8 cellular contexts compared by ENCODE assay signal in the genomic region with DNA sequence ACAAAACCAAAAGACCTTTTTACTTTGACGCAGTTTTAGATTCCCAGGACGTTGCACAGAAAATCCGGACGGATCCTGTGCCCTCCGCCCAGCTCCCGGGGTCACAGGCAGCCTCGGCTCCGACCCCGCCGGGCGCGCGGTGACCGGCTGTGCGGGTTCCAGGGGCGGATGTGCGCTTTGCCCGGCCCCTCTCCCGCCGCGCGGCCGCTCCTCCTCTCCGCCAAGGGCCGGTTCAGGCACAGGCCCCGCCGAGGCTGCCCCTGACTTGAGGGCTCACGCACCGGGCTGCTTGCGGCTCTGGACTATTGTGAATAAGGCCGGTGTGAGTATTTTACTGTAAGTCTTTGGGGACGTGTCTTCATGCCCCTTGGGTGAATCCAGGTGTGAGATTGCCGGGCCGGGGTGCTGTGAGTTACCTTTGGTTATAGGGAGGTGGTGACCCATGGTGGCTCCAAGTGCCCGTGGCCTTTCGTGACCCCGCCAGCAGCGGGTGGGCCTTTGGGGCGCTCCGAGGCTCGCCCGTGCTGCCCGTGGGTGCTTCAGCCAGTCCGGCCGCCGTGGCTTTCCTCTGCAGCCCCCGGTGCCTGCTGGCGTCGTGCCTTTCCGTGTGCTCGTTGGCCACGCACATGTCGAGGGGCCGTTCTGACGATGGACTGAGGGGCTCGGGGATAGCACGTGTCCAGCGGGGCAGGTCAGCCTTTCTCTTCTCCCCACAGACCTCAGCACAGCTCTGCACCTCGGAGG. TPM values are rescaled to one million over a fixed set of nuclear protein-coding genes. Genes with fewer than 3 reads are reported as not detected.
DNase-seq lines count a peak whose midpoint lies in the region; ATAC-seq lines count a peak whose summit lies in the region.

No MANE protein-coding gene starts in this region.

- H3K27ac Mint-ChIP-seq in activated T-helper 1 cell treated with anti-CD3 and anti-CD28 coated beads, Interleukin-12 subunit alpha, Interleukin-12 subunit beta, Interleukin-2, Interleukin-4 antibody, amounts not matched to agents 30 ng/mL and 10 ng/mL and 1 ng/mL, durations not matched to agents 14 hours and 24 hours and 36 hours, result peak overlapping the region; percentile 87
- peak overlapping the region; percentile 76 for H3K27ac Mint-ChIP-seq in stimulated activated memory B cell treated with anti-CD40 and anti-IgM and Interleukin-4, amounts not matched to agents 10 μg/mL and 1 μg/mL and 100 μg/mL, for 72 hours

- intact Hi-C loops in activated T-helper 1 cell treated with anti-CD3 and anti-CD28 coated beads, Interleukin-12 subunit alpha, Interleukin-12 subunit beta, Interleukin-2, Interleukin-4 antibody, amounts not matched to agents 30 ng/mL and 10 ng/mL and 1 ng/mL, durations not matched to agents 14 hours and 24 hours and 36 hours (cut with micrococcal nuclease), result no loop called here

- peak; percentile 61 for DNase-seq in NCI-H748 (lab: John Stamatoyannopoulos, UW; ENCODE audit: unreplicated experiment)
- no peak for DNase-seq in NCI-H748 treated with DMSO at 0.1 percent for 48 hours (lab: John Stamatoyannopoulos, UW)
- DNase-seq in activated T-helper 1 cell treated with anti-CD3 and anti-CD28 coated beads, Interleukin-12 subunit alpha, Interleukin-12 subunit beta, Interleukin-2, Interleukin-4 antibody, amounts not matched to agents 30 ng/mL and 10 ng/mL and 1 ng/mL, durations not matched to agents 14 hours and 24 hours and 36 hours (ENCODE audit: low spot score), result no peak
- no peak for DNase-seq in putamen (ENCODE audit: low spot score)

- H3K4me3 ChIP-seq in iPS-15b (ENCODE audit: low read depth, low read length), result peak overlapping the region; percentile 60

- peak overlapping the region; percentile 93 for H3K4me3 Mint-ChIP-seq in activated T-helper 1 cell treated with anti-CD3 and anti-CD28 coated beads, Interleukin-12 subunit alpha, Interleukin-12 subunit beta, Interleukin-2, Interleukin-4 antibody, amounts not matched to agents 30 ng/mL and 10 ng/mL and 1 ng/mL, durations not matched to agents 14 hours and 24 hours and 36 hours
- peak overlapping the region; percentile 80 for H3K4me3 Mint-ChIP-seq in stimulated activated memory B cell treated with anti-CD40 and anti-IgM and Interleukin-4, amounts not matched to agents 10 μg/mL and 1 μg/mL and 100 μg/mL, for 72 hours

- H3K36me3 Mint-ChIP-seq in activated T-helper 1 cell treated with anti-CD3 and anti-CD28 coated beads, Interleukin-12 subunit alpha, Interleukin-12 subunit beta, Interleukin-2, Interleukin-4 antibody, amounts not matched to agents 30 ng/mL and 10 ng/mL and 1 ng/mL, durations not matched to agents 14 hours and 24 hours and 36 hours (ENCODE audit: low read depth), result peaks cover 8% of the 10 kb centered on the region
- no peaks in the 10 kb centered on the region for H3K36me3 Mint-ChIP-seq in stimulated activated memory B cell treated with anti-CD40 and anti-IgM and Interleukin-4, amounts not matched to agents 10 μg/mL and 1 μg/mL and 100 μg/mL, for 72 hours

- H3K27me3 ChIP-seq in iPS-15b (ENCODE audit: control insufficient read depth, insufficient read depth, low read length), result peaks cover 18% of the 10 kb centered on the region

- ATAC-seq in HG02973 (IDR thresholded peaks at IDR 0.05; ENCODE audit: unreplicated experiment), result peak; percentile 19
- ATAC-seq in stimulated activated memory B cell treated with anti-CD40 and anti-IgM and Interleukin-4, amounts not matched to agents 10 μg/mL and 1 μg/mL and 100 μg/mL, for 72 hours, result peak; percentile 2
- no peak for ATAC-seq in GM19467 (IDR thresholded peaks at IDR 0.05; ENCODE audit: unreplicated experiment)

- peaks cover 2% of the 10 kb centered on the region for H3K27me3 Mint-ChIP-seq in activated T-helper 1 cell treated with anti-CD3 and anti-CD28 coated beads, Interleukin-12 subunit alpha, Interleukin-12 subunit beta, Interleukin-2, Interleukin-4 antibody, amounts not matched to agents 30 ng/mL and 10 ng/mL and 1 ng/mL, durations not matched to agents 14 hours and 24 hours and 36 hours (ENCODE audit: insufficient read depth)
- no peaks in the 10 kb centered on the region for H3K27me3 Mint-ChIP-seq in stimulated activated memory B cell treated with anti-CD40 and anti-IgM and Interleukin-4, amounts not matched to agents 10 μg/mL and 1 μg/mL and 100 μg/mL, for 72 hours

- H3K4me1 ChIP-seq in iPS-15b (ENCODE audit: control insufficient read depth, insufficient read depth, low read length), result no peaks in the 10 kb centered on the region

- H3K9me3 Mint-ChIP-seq in activated T-helper 1 cell treated with anti-CD3 and anti-CD28 coated beads, Interleukin-12 subunit alpha, Interleukin-12 subunit beta, Interleukin-2, Interleukin-4 antibody, amounts not matched to agents 30 ng/mL and 10 ng/mL and 1 ng/mL, durations not matched to agents 14 hours and 24 hours and 36 hours, result peaks cover 13% of the 10 kb centered on the region
- peaks cover 12% of the 10 kb centered on the region for H3K9me3 Mint-ChIP-seq in stimulated activated memory B cell treated with anti-CD40 and anti-IgM and Interleukin-4, amounts not matched to agents 10 μg/mL and 1 μg/mL and 100 μg/mL, for 72 hours

- no peaks in the 10 kb centered on the region for H3K36me3 ChIP-seq in iPS-15b (ENCODE audit: control insufficient read depth, insufficient read depth, low read length)

- peaks cover 30% of the 10 kb centered on the region for H3K4me1 Mint-ChIP-seq in activated T-helper 1 cell treated with anti-CD3 and anti-CD28 coated beads, Interleukin-12 subunit alpha, Interleukin-12 subunit beta, Interleukin-2, Interleukin-4 antibody, amounts not matched to agents 30 ng/mL and 10 ng/mL and 1 ng/mL, durations not matched to agents 14 hours and 24 hours and 36 hours (ENCODE audit: low read depth)
- H3K4me1 Mint-ChIP-seq in stimulated activated memory B cell treated with anti-CD40 and anti-IgM and Interleukin-4, amounts not matched to agents 10 μg/mL and 1 μg/mL and 100 μg/mL, for 72 hours, result peaks cover 30% of the 10 kb centered on the region

- H3K9me3 ChIP-seq in iPS-15b (ENCODE audit: control insufficient read depth, insufficient read depth, low read length), result no peaks in the 10 kb centered on the region

- no peak overlapping the region for H3K9ac ChIP-seq in iPS-15b (ENCODE audit: low read depth, low read length)

RNA-seq across cellular contexts. Expression of gene NOC4L, which starts 45.9 kb away (rescaled TPM):
- 49.5 and 51.3 TPM in 2 replicates for total RNA-seq in activated T-helper 1 cell treated with anti-CD3 and anti-CD28 coated beads, Interleukin-12 subunit alpha, Interleukin-12 subunit beta, Interleukin-2, Interleukin-4 antibody, amounts not matched to agents 30 ng/mL and 10 ng/mL and 1 ng/mL, durations not matched to agents 14 hours and 24 hours and 36 hours

RNA-seq across cellular contexts. Expression of gene DDX51, which starts 46.1 kb away (rescaled TPM):
- 48.8 and 55.0 TPM in 2 replicates for total RNA-seq in activated T-helper 1 cell treated with anti-CD3 and anti-CD28 coated beads, Interleukin-12 subunit alpha, Interleukin-12 subunit beta, Interleukin-2, Interleukin-4 antibody, amounts not matched to agents 30 ng/mL and 10 ng/mL and 1 ng/mL, durations not matched to agents 14 hours and 24 hours and 36 hours
